In the genomic region with DNA sequence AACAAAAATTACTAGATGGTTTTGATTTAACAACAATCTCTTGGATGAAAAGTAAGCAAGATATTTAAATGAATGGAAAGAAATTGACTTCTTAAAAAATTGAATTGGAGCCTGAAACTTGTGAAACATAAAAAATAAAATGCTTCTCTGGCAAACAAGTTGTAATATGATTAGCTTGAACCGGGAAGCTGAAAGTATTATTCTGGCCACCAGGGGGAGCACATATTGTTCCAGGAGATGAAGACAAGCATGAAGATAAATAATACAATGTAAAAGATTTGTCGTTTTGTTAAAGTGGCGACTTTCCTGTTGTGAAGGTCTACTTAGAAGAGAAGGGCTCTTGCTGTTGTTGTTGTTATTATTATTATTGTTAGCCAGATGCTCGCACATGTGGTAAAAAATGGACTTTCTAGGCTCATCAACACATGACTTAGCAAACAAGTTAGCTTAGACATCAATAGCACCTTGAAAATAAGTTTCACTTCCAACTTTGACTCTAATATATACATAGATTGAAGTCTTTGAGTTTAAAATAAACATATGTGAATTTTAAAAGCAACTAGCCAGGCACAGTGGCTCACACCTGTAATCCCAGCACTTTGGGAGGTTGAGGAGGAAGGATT, we compare ENCODE assay signal across 9 cellular contexts. TPM values are rescaled to one million over a fixed set of nuclear protein-coding genes. Genes with fewer than 3 reads are reported as not detected.
A peak's percentile ranks its signal among the peaks of the same experiment; 100 is the strongest.
DNase-seq lines count a peak whose midpoint lies in the region; ATAC-seq and TF ChIP-seq lines count a peak whose summit lies in the region.
"Had no signal": no experiment of that assay in that cellular context is flagged by ENCODE, and none has a peak within 500 bp of the region (broad histone marks: within the 10 kb centered on the region; RNA-seq: fewer than 3 reads in every experiment).

No MANE protein-coding gene starts in this region.

- no peaks in the 10 kb centered on the region for H3K79me2 ChIP-seq in neural cell (replicated peaks; ENCODE audit: insufficient read depth, low read length)

- H3F3A ChIP-seq in neural cell (ENCODE audit: insufficient read depth, low read length, poor library complexity, severe bottlenecking): no peaks in the 10 kb centered on the region

- no peaks in the 10 kb centered on the region for H3K36me3 ChIP-seq in neural cell (ENCODE audit: insufficient read depth, low read length)

- intact Hi-C loops in dorsolateral prefrontal cortex (cut with DNase I): loop anchor here (5.0 to 10.0 kb wide), 4 partner anchors 385 to 595 kb away; no protein-coding TSS in a partner anchor
- intact Hi-C loops in activated T-helper 2 cell treated with anti-CD3 and anti-CD28 coated beads, Interferon-gamma antibody, Interleukin-2, Interleukin-4, amounts not matched to agents 10 μg/mL and 5 μg/mL and 100 μg/mL, durations not matched to agents 14 hours and 24 hours and 36 hours (cut with micrococcal nuclease): no loop called here

- H3K27ac ChIP-seq in AG04450 (ENCODE audit: low read depth, low read length) (no peak overlapping the region), dorsolateral prefrontal cortex (no peak overlapping the region), neural cell (ENCODE audit: low read length) (no peak overlapping the region)

- peaks cover 5% of the 10 kb centered on the region for H3K27me3 ChIP-seq in AG04450 (ENCODE audit: control insufficient read depth, insufficient read depth, low read length)
- H3K27me3 ChIP-seq in dorsolateral prefrontal cortex: peaks cover 0 to 55% (median 32%) of the 10 kb centered on the region in 45 donors
- peaks cover 52% of the 10 kb centered on the region for H3K27me3 ChIP-seq in neural cell (ENCODE audit: insufficient read depth, low read depth, low read length)

- no peak overlapping the region for H3K4me2 ChIP-seq in neural cell (ENCODE audit: low read length)

- no peak for TF ChIP-seq EP300 in neural cell (conservative IDR thresholded peaks at IDR 0.05; ENCODE audit: poor library complexity, severe bottlenecking)

- no peak overlapping the region for H2AFZ ChIP-seq in neural cell (ENCODE audit: low read depth, low read length)

- POLR2A ChIA-PET in AG04450 (lab: Yijun Ruan, JAX) (no interaction called here), GM10248 (lab: Yijun Ruan, JAX) (no interaction called here)

- no peaks in the 10 kb centered on the region for H3K36me3 Mint-ChIP-seq in activated T-helper 2 cell treated with anti-CD3 and anti-CD28 coated beads, Interferon-gamma antibody, Interleukin-2, Interleukin-4, amounts not matched to agents 10 μg/mL and 5 μg/mL and 100 μg/mL, durations not matched to agents 14 hours and 24 hours and 36 hours (ENCODE audit: low read depth)

- H3K27ac Mint-ChIP-seq in activated T-helper 2 cell treated with anti-CD3 and anti-CD28 coated beads, Interferon-gamma antibody, Interleukin-2, Interleukin-4, amounts not matched to agents 10 μg/mL and 5 μg/mL and 100 μg/mL, durations not matched to agents 14 hours and 24 hours and 36 hours: no peak overlapping the region

- ATAC-seq in GM21576 (IDR thresholded peaks at IDR 0.05; ENCODE audit: unreplicated experiment): no peak
- ATAC-seq: left colon had no signal

- peaks cover 8% of the 10 kb centered on the region for H3K9me3 ChIP-seq in AG04450 (ENCODE audit: control insufficient read depth, insufficient read depth, low read length)
- no peaks in the 10 kb centered on the region for H3K9me3 ChIP-seq in neural cell (ENCODE audit: low read length)

- TF ChIP-seq RAD21 in neural cell (conservative IDR thresholded peaks at IDR 0.05): peak; percentile 75

- peak; percentile 20 for DNase-seq in AG04450 (ENCODE audit: low read depth, low spot score)
- peak; percentile 48 for DNase-seq in GM10248 (ENCODE audit: extremely low spot score)
- peak; percentile 57 for DNase-seq in M059J (ENCODE audit: low read depth)
- DNase-seq in SHP77 (lab: John Stamatoyannopoulos, UW): peak; percentile 55 to 69
- DNase-seq in dorsolateral prefrontal cortex: peak in 5 of 10 donors; percentile 23 to 85 (median 62)
- no peak for DNase-seq in activated T-helper 2 cell treated with anti-CD3 and anti-CD28 coated beads, Interferon-gamma antibody, Interleukin-2, Interleukin-4, amounts not matched to agents 10 μg/mL and 5 μg/mL and 100 μg/mL, durations not matched to agents 14 hours and 24 hours and 36 hours (ENCODE audit: low spot score)

- H3K27me3 Mint-ChIP-seq in activated T-helper 2 cell treated with anti-CD3 and anti-CD28 coated beads, Interferon-gamma antibody, Interleukin-2, Interleukin-4, amounts not matched to agents 10 μg/mL and 5 μg/mL and 100 μg/mL, durations not matched to agents 14 hours and 24 hours and 36 hours (ENCODE audit: low read depth): peaks cover 26% of the 10 kb centered on the region

- no peaks in the 10 kb centered on the region for H3K4me1 Mint-ChIP-seq in activated T-helper 2 cell treated with anti-CD3 and anti-CD28 coated beads, Interferon-gamma antibody, Interleukin-2, Interleukin-4, amounts not matched to agents 10 μg/mL and 5 μg/mL and 100 μg/mL, durations not matched to agents 14 hours and 24 hours and 36 hours (ENCODE audit: low read depth)

- CTCF ChIA-PET in AG04450 (lab: Charles Lee): interaction anchor here (0.6 to 2.5 kb wide), 27 partner anchors 9 to 1621 kb away, joined by 3 to 58 read pairs (median 4); a partner anchor contains a TSS
- CTCF ChIA-PET in GM10248 (lab: Yijun Ruan, JAX): interaction anchor here (0.6 to 3.7 kb wide), 24 partner anchors 9 to 964 kb away, joined by 3 to 32 read pairs (median 4); no protein-coding TSS in a partner anchor

- no peak overlapping the region for H3K4me3 ChIP-seq in AG04450 (ENCODE audit: low read depth, low read length)
- no peak overlapping the region for H3K4me3 ChIP-seq in dorsolateral prefrontal cortex
- H3K4me3 ChIP-seq in neural cell (ENCODE audit: low read length): no peak overlapping the region

- H3K9me3 Mint-ChIP-seq in activated T-helper 2 cell treated with anti-CD3 and anti-CD28 coated beads, Interferon-gamma antibody, Interleukin-2, Interleukin-4, amounts not matched to agents 10 μg/mL and 5 μg/mL and 100 μg/mL, durations not matched to agents 14 hours and 24 hours and 36 hours: no peaks in the 10 kb centered on the region

- TF ChIP-seq CTCF in AG04450 (IDR thresholded peaks at IDR 0.05; ENCODE audit: low read depth, low read length) (peak; percentile 78), GM10248 (IDR thresholded peaks at IDR 0.05; ENCODE audit: control extremely low read depth, extremely low read depth, low read depth, missing control alignments) (peak; percentile 83), dorsolateral prefrontal cortex (IDR thresholded peaks at IDR 0.05 in 54 of 56, conservative IDR thresholded peaks at IDR 0.05 in 2 of 56; ENCODE audit: low read depth in 1 of 56, partially characterized antibody in 56 of 56) (peak; percentile 67 to 95 (median 81)), neural cell (IDR thresholded peaks at IDR 0.05; ENCODE audit: poor library complexity, severe bottlenecking) (peak; percentile 78)

- no peaks in the 10 kb centered on the region for H3K9me2 ChIP-seq in neural cell (ENCODE audit: insufficient read depth, low read length)

- no peak overlapping the region for H3K9ac ChIP-seq in neural cell (ENCODE audit: low read length)

- no peak overlapping the region for H3K4me3 Mint-ChIP-seq in activated T-helper 2 cell treated with anti-CD3 and anti-CD28 coated beads, Interferon-gamma antibody, Interleukin-2, Interleukin-4, amounts not matched to agents 10 μg/mL and 5 μg/mL and 100 μg/mL, durations not matched to agents 14 hours and 24 hours and 36 hours (ENCODE audit: low read depth)

- H4K20me1 ChIP-seq in neural cell (ENCODE audit: insufficient read depth): no peaks in the 10 kb centered on the region

TF ChIP-seq in neural cell, 6 proteins besides CTCF, POLR2A, EP300 and RAD21:
- TF ChIP-seq SMC3 (conservative IDR thresholded peaks at IDR 0.05; ENCODE audit: poor library complexity) (peak; percentile 87), TAF1 (IDR thresholded peaks at IDR 0.05; ENCODE audit: low read depth) (no peak)

RNA-seq across cellular contexts. Expression of a gene that starts 14.2 kb away (rescaled TPM):
- polyA plus RNA-seq in AG04450 (2011; rRNA removed) (not detected in 2 replicates), neural cell (not detected in 2 replicates)
- polyA minus RNA-seq in AG04450 (2011; rRNA and poly(A)+ RNA removed): not detected in 2 replicates
- not detected in 2 replicates for total RNA-seq in M059J (2014; rRNA removed; shearing (Covaris generic))
- 1 to 10 TPM in 1 of 120 experiments, under 1 TPM in 6, not detected in 113; 0.10 to 1.2 (median 0.22) TPM for total RNA-seq in dorsolateral prefrontal cortex
- not detected in 2 replicates for polyA minus RNA-seq in neural cell
- total RNA-seq in activated T-helper 2 cell treated with anti-CD3 and anti-CD28 coated beads, Interferon-gamma antibody, Interleukin-2, Interleukin-4, amounts not matched to agents 10 μg/mL and 5 μg/mL and 100 μg/mL, durations not matched to agents 14 hours and 24 hours and 36 hours: not detected in 2 replicates
- total RNA-seq: left colon had no signal
